14 cellular contexts compared by ENCODE assay signal in the genomic region with DNA sequence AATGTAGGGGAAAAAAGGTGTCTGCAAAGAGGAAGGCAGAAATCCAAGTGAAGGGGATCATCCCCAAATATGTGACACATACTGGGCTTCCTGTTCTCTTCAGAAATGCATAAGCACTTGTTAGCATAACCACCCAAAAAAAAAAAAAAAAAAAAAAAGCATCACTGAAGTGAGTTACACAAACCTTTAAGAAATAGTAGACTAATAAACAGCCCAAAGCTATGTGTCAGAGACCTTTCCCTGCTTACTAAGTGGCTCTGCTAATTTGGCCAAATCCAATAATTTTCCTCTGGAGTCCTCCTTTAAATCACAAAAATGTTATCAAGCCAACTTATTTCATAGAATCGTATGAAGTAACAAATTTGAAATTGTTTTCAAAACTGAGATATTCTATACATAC.
"Had no signal": no experiment of that assay in that cellular context is flagged by ENCODE, and none has a peak within 500 bp of the region (broad histone marks: within the 10 kb centered on the region; RNA-seq: fewer than 3 reads in every experiment).

No MANE protein-coding gene starts in this region.

- H3K4me3 ChIP-seq: adrenal gland, esophagus muscularis mucosa, lower lobe of right lung, right lobe of liver, thoracic aorta had no signal

- H3K36me3 ChIP-seq: adrenal gland had no signal

- FAIRE-seq: colon had no signal

- DNase-seq: activated B cell treated with CpG ODN at 0.5 μM for 24 hours; activated CD4-positive, alpha-beta T cell treated with anti-CD3 and anti-CD28 coated beads for 48 hours; activated CD8-positive, alpha-beta T cell treated with anti-CD3 and anti-CD28 coated beads for 36 hours; activated effector memory CD4-positive, alpha-beta T cell treated with anti-CD3 and anti-CD28 coated beads, Interleukin-2, amount 50 U/mL, for 16 hours; activated T-cell treated with anti-CD3 and anti-CD28 coated beads, Interleukin-2, amount 50 U/mL, for 48 hours; adrenal gland; left cardiac atrium; lower lobe of right lung; midbrain; right lobe of liver; stimulated activated naive CD8-positive, alpha-beta T cell treated with anti-CD3 and anti-CD28 coated beads, Interleukin-15, amount 100 ng/mL, for 72 hours had no signal

- H3K9me3 ChIP-seq: adrenal gland, esophagus muscularis mucosa, lower lobe of right lung, right lobe of liver, thoracic aorta had no signal

- H3K27ac ChIP-seq: adrenal gland, lower lobe of right lung, right lobe of liver, thoracic aorta had no signal

- ATAC-seq: activated CD8-positive, alpha-beta T cell treated with anti-CD3 and anti-CD28 coated beads for 36 hours; left cardiac atrium; stimulated activated naive CD8-positive, alpha-beta T cell treated with anti-CD3 and anti-CD28 coated beads, Interleukin-15, amount 100 ng/mL, for 72 hours had no signal

- H3K27me3 ChIP-seq: adrenal gland, esophagus muscularis mucosa, right lobe of liver had no signal
